16 cellular contexts compared by ENCODE assay signal in genomic region chr3:118804959-118805358, GRCh38.
DNase-seq lines count a peak whose midpoint lies in the region; ATAC-seq, FAIRE-seq and TF ChIP-seq lines count a peak whose summit lies in the region.
"Had no signal": no experiment of that assay in that cellular context is flagged by ENCODE, and none has a peak within 500 bp of the region (broad histone marks: within the 10 kb centered on the region; RNA-seq: fewer than 3 reads in every experiment).

No MANE protein-coding gene starts in this region.

- no peak overlapping the region for H3K9ac ChIP-seq in GM12878 (ENCODE audit: control insufficient read depth, insufficient read depth, low read length)
- H3K9ac ChIP-seq: BLaER1 had no signal

- BruUV-seq in GM12878 (replicated peaks; lab: Mats Ljungman, UMichigan): no TSS peak

- H3K4me1 ChIP-seq in GM23338 (ENCODE audit: insufficient read depth): no peaks in the 10 kb centered on the region
- H3K4me1 ChIP-seq in GM12878 (ENCODE audit: control insufficient read depth, insufficient read depth, low read length): peaks cover 10% of the 10 kb centered on the region; the same call in 1 of the 2 replicates
- H3K4me1 ChIP-seq: HAP-1 had no signal

- H3K27me3 ChIP-seq in GM23338 (ENCODE audit: insufficient read depth): no peaks in the 10 kb centered on the region
- no peaks in the 10 kb centered on the region for H3K27me3 ChIP-seq in GM12878 (replicated peaks in 1 of 2; ENCODE audit: control insufficient read depth in 2 of 2, insufficient read depth in 2 of 2, low read length in 1 of 2)
- H3K27me3 ChIP-seq: BLaER1 had no signal

- CTCF ChIA-PET in GM12878 (lab: Yijun Ruan, JAX): interaction anchor here (1.0 to 3.1 kb wide), 8 partner anchors 9 to 74 kb away, joined by 3 to 13 read pairs (median 4); no protein-coding TSS in a partner anchor

- WGBS in GM12878 (ENCODE audit: insufficient coverage, insufficient replicate concordance, low lambda C conversion rate, missing lambda C conversion rate): 53% methylated on average over 1 of the region's 1 CpG

- SMC1A ChIA-PET in GM12878 (lab: Charles Lee; ENCODE audit: uncharacterized antibody, unreplicated experiment): interaction anchor here (0.6 to 18.8 kb wide), 10 partner anchors 10 to 76 kb away, joined by 3 to 394 read pairs (median 4); no protein-coding TSS in a partner anchor

- no peaks in the 10 kb centered on the region for H3F3A ChIP-seq in GM23338 (replicated peaks; ENCODE audit: low read depth)

- H2AFZ ChIP-seq in GM23338 (peak overlapping the region; percentile 74; the same call in 1 of the 2 replicates), GM12878 (ENCODE audit: control insufficient read depth, low read depth, low read length) (no peak overlapping the region)

- no peak for TF ChIP-seq EP300 in GM12878 (IDR thresholded peaks at IDR 0.05; ENCODE audit: borderline replicate concordance in 1 of 2, control insufficient read depth in 1 of 2, low read depth in 2 of 2, low read length in 2 of 2)

- FAIRE-seq in GM12878 (lab: Jason Lieb, UNC): no peak
- FAIRE-seq: A204.1, HepG2 had no signal

- DNase-seq in GM23338 (ENCODE audit: low spot score): no peak
- peak; percentile 73 for DNase-seq in NCI-H128 (lab: John Stamatoyannopoulos, UW; ENCODE audit: unreplicated experiment)
- DNase-seq in GM12878 (ENCODE audit: low read depth, low spot score): no peak
- no peak for DNase-seq in nephron progenitor cell
- no peak for DNase-seq in SKM-1 treated with dmso at 0.1 percent for 144 hours (lab: John Stamatoyannopoulos, UW; ENCODE audit: unreplicated experiment)
- no peak for DNase-seq in hippocampal formation (lab: John Stamatoyannopoulos, UW)
- DNase-seq: Calu3; CD8-positive, alpha-beta T cell; GDM1; KBM-7 had no signal

- no peak overlapping the region for H3K4me3 ChIP-seq in GM23338
- H3K4me3 ChIP-seq in GM12878: peak overlapping the region; percentile 33; the same call in 1 of the 2 replicates
- H3K4me3 ChIP-seq: BLaER1, HAP-1 had no signal

- in situ Hi-C loops in GM12878 (cut with MboI): no loop called here

- no peaks in the 10 kb centered on the region for H3K9me2 ChIP-seq in GM23338 (ENCODE audit: insufficient read depth)

- H3K9me3 ChIP-seq in GM12878 (replicated peaks; ENCODE audit: control insufficient read depth, insufficient read depth, low read length): no peaks in the 10 kb centered on the region; the same call in 2 of the 3 replicates
- H3K9me3 ChIP-seq: BLaER1, HAP-1 had no signal

- H3K9me3 Mint-ChIP-seq in GM23338: peaks cover 7% of the 10 kb centered on the region; the same call in 2 of the 3 replicates
- H3K9me3 Mint-ChIP-seq in nephron progenitor cell: peaks cover 10% of the 10 kb centered on the region

- intact Hi-C loops in GM12878 (cut with micrococcal nuclease; ENCODE audit: unreplicated experiment): loop anchor here (5.0 kb wide), 1 partner anchor 33 kb away; no protein-coding TSS in a partner anchor

- H3K4me1 Mint-ChIP-seq in GM23338 (peaks cover 2% of the 10 kb centered on the region; the same call in 1 of the 3 replicates), nephron progenitor cell (peaks cover 11% of the 10 kb centered on the region)

- H3K36me3 ChIP-seq in GM23338 (ENCODE audit: insufficient read depth) (no peaks in the 10 kb centered on the region; the same call in 1 of the 2 replicates), GM12878 (ENCODE audit: control insufficient read depth in 2 of 2, insufficient read depth in 2 of 2, low read length in 1 of 2) (peaks cover 0 to 5% of the 10 kb centered on the region in 2 experiments; a peak in 2 of 4 replicates)
- H3K36me3 ChIP-seq: BLaER1, HAP-1 had no signal

- ATAC-seq in GM23338 (no peak), GM12878 (no peak), GM19324 (IDR thresholded peaks at IDR 0.05; ENCODE audit: low FRiP score, unreplicated experiment) (no peak)
- ATAC-seq: CD8-positive, alpha-beta T cell; HepG2 had no signal

- H3K4me3 Mint-ChIP-seq in GM23338: no peak overlapping the region
- H3K4me3 Mint-ChIP-seq in nephron progenitor cell: no peak overlapping the region
- H3K4me3 Mint-ChIP-seq: CD8-positive, alpha-beta T cell; IgD-negative memory B cell had no signal

- no peak overlapping the region for H3K4me2 ChIP-seq in GM23338
- H3K4me2 ChIP-seq in GM12878 (ENCODE audit: control insufficient read depth, insufficient read depth): peak overlapping the region; percentile 82; the same call in 1 of the 2 replicates
- H3K4me2 ChIP-seq: BLaER1 had no signal

- TF ChIP-seq RAD21 in GM12878 (IDR thresholded peaks at IDR 0.05; ENCODE audit: insufficient read depth, low read depth, low read length): no peak

- POLR2A ChIA-PET in GM12878 (lab: Charles Lee): interaction anchor here (0.9 to 2.8 kb wide), 6 partner anchors 11 to 172 kb away, joined by 3 to 12 read pairs (median 4); no protein-coding TSS in a partner anchor

- no peaks in the 10 kb centered on the region for H3K36me3 Mint-ChIP-seq in GM23338 (ENCODE audit: low read depth)
- H3K36me3 Mint-ChIP-seq in nephron progenitor cell (ENCODE audit: low read depth): no peaks in the 10 kb centered on the region
- H3K36me3 Mint-ChIP-seq: CD8-positive, alpha-beta T cell had no signal

- H3K27ac Mint-ChIP-seq in GM23338 (0 out of 2 replicates have a peak overlapping the region, but pooled peaks have one; percentile 40), nephron progenitor cell (peak overlapping the region; percentile 44)
- H3K27ac Mint-ChIP-seq: CD8-positive, alpha-beta T cell; IgD-negative memory B cell had no signal

- H3K27ac ChIP-seq in GM23338 (ENCODE audit: low read depth) (no peak overlapping the region), GM12878 (ENCODE audit: control insufficient read depth, insufficient read depth) (peak overlapping the region; percentile 55; the same call in 1 of the 2 replicates)
- H3K27ac ChIP-seq: BLaER1 had no signal

- no peak for TF ChIP-seq CTCF in GM23338 (conservative IDR thresholded peaks at IDR 0.05; ENCODE audit: low read depth in 2 of 2)
- no peak for TF ChIP-seq CTCF in GM12878 (IDR thresholded peaks at IDR 0.05 in 2 of 3, conservative IDR thresholded peaks at IDR 0.05 in 1 of 3; ENCODE audit: control insufficient read depth in 2 of 3, extremely low read depth in 1 of 3, insufficient read depth in 1 of 3, low read depth in 3 of 3, low read length in 3 of 3)
- no peak for TF ChIP-seq CTCF in nephron progenitor cell (IDR thresholded peaks at IDR 0.05)

- RAD21 ChIA-PET in GM12878 (lab: Charles Lee; ENCODE audit: unreplicated experiment): interaction anchor here (0.7 to 12.5 kb wide), 7 partner anchors 9 to 44 kb away, joined by 3 to 207 read pairs (median 4); no protein-coding TSS in a partner anchor

- H4K20me1 ChIP-seq in GM23338 (replicated peaks; ENCODE audit: insufficient read depth) (no peaks in the 10 kb centered on the region), GM12878 (ENCODE audit: control insufficient read depth, insufficient read depth) (no peaks in the 10 kb centered on the region)
- H4K20me1 ChIP-seq: BLaER1 had no signal

- no peak for TF ChIP-seq POLR2A in GM12878 (IDR thresholded peaks at IDR 0.05; ENCODE audit: low read depth, low read length)

- H3K79me2 ChIP-seq in GM23338 (replicated peaks; ENCODE audit: insufficient read depth) (no peaks in the 10 kb centered on the region), GM12878 (ENCODE audit: control insufficient read depth, insufficient read depth, low read length) (peaks cover 53% of the 10 kb centered on the region)

- H3K27me3 Mint-ChIP-seq in GM23338 (ENCODE audit: insufficient read depth, low read depth, poor library complexity): no peaks in the 10 kb centered on the region
- no peaks in the 10 kb centered on the region for H3K27me3 Mint-ChIP-seq in nephron progenitor cell (ENCODE audit: low read depth, poor library complexity)

TF ChIP-seq in GM23338, 12 proteins besides CTCF, POLR2A, EP300 and RAD21:
- no peak for TF ChIP-seq EZH2phosphoT487 (IDR thresholded peaks at IDR 0.05; ENCODE audit: unreplicated experiment)
- no peak for TF ChIP-seq JUNB (IDR thresholded peaks at IDR 0.05; ENCODE audit: unreplicated experiment)
- no peak for TF ChIP-seq ETS1 (IDR thresholded peaks at IDR 0.05)

TF ChIP-seq in GM12878, 131 proteins besides CTCF, POLR2A, EP300 and RAD21 (continues in another document):
- TF ChIP-seq NR2F1 (conservative IDR thresholded peaks at IDR 0.05) (no peak), MLLT1 (IDR thresholded peaks at IDR 0.05) (no peak), EGR1 (IDR thresholded peaks at IDR 0.05; ENCODE audit: borderline replicate concordance in 1 of 2, low read depth in 2 of 2, low read length in 2 of 2) (no peak), MTA2 (IDR thresholded peaks at IDR 0.05; ENCODE audit: low read depth) (no peak), RAD51 (IDR thresholded peaks at IDR 0.05) (no peak), RFX5 (IDR thresholded peaks at IDR 0.05; ENCODE audit: low read depth, low read length) (no peak), WRNIP1 (IDR thresholded peaks at IDR 0.05; ENCODE audit: borderline replicate concordance, low read depth, low read length) (no peak), SREBF1 (IDR thresholded peaks at IDR 0.05; ENCODE audit: low read length) (no peak), ZNF622 (IDR thresholded peaks at IDR 0.05) (no peak), MAX (IDR thresholded peaks at IDR 0.05; ENCODE audit: low read depth, low read length) (no peak)
